Comparison of ENCODE assay signal across 22 cellular contexts in genomic region chr7:73437699-73438416, GRCh38. TPM values are rescaled to one million over a fixed set of nuclear protein-coding genes. Genes with fewer than 3 reads are reported as not detected.
DNase-seq lines count a peak whose midpoint lies in the region; ATAC-seq, FAIRE-seq and TF ChIP-seq lines count a peak whose summit lies in the region.
"Had no signal": no experiment of that assay in that cellular context is flagged by ENCODE, and none has a peak within 500 bp of the region (broad histone marks: within the 10 kb centered on the region; RNA-seq: fewer than 3 reads in every experiment).

No MANE protein-coding gene starts in this region.

- H3K14ac ChIP-seq in H1 (ENCODE audit: insufficient read length), result no peak overlapping the region

- H3K4ac ChIP-seq in H1 (replicated peaks; ENCODE audit: insufficient read length, low read depth, low read length), result no peak overlapping the region

- no peak overlapping the region for H3K4me3 ChIP-seq in H1 (ENCODE audit: extremely low read depth in 1 of 4, insufficient read depth in 2 of 4, low read depth in 3 of 4, low read length in 4 of 4)
- H3K4me3 ChIP-seq: gastroesophageal sphincter, left ventricle myocardium inferior, psoas muscle, upper lobe of left lung had no signal

- H3K18ac ChIP-seq in H1 (ENCODE audit: extremely low read depth, low read length), result no peak overlapping the region

- no peak overlapping the region for H2BK120ac ChIP-seq in H1 (replicated peaks; ENCODE audit: low read depth, low read length)

- no peak overlapping the region for H2BK12ac ChIP-seq in H1 (ENCODE audit: low read depth, low read length)

- no peaks in the 10 kb centered on the region for H3K27me3 Mint-ChIP-seq in osteocyte (ENCODE audit: unreplicated experiment)
- H3K27me3 Mint-ChIP-seq: naive thymus-derived CD8-positive, alpha-beta T cell had no signal

- no peak overlapping the region for H2BK15ac ChIP-seq in H1 (ENCODE audit: low read length)

- TF ChIP-seq RAD21 in H1 (IDR thresholded peaks at IDR 0.05 in 1 of 2, conservative IDR thresholded peaks at IDR 0.05 in 1 of 2; ENCODE audit: low read depth in 2 of 2, low read length in 2 of 2), result no peak

- H3K4me3 Mint-ChIP-seq in osteocyte (ENCODE audit: unreplicated experiment), result no peak overlapping the region
- H3K4me3 Mint-ChIP-seq: activated CD4-positive, alpha-beta T cell treated with anti-CD3 and anti-CD28 coated beads for 36 hours; naive thymus-derived CD8-positive, alpha-beta T cell had no signal

- POLR2A ChIA-PET in H1 (lab: Charles Lee; ENCODE audit: partially characterized antibody) (interaction anchor here (0.8 to 1.8 kb wide), 3 partner anchors 8 to 130 kb away, joined by 3 to 6 read pairs (median 3); partner anchors contain the start of gene NSUN5), GM10248 (lab: Yijun Ruan, JAX) (no interaction called here)

- no peak overlapping the region for H3K23ac ChIP-seq in H1 (ENCODE audit: insufficient read length)

- H3K23me2 ChIP-seq in H1 (ENCODE audit: low read depth, low read length), result peaks cover 3% of the 10 kb centered on the region; the same call in 1 of the 2 replicates

- no peak for TF ChIP-seq POLR2A in H1 (IDR thresholded peaks at IDR 0.05; ENCODE audit: control extremely low read depth in 1 of 2, low read depth in 2 of 2, low read length in 2 of 2)

- peaks cover 12 to 35% (median 17%) of the 10 kb centered on the region in 4 experiments; a peak in 7 of 8 replicates for H3K36me3 ChIP-seq in H1 (ENCODE audit: control insufficient read depth in 2 of 4, insufficient read depth in 4 of 4, low read length in 3 of 4)

- H3K27me3 ChIP-seq in H1 (replicated peaks in 1 of 4; ENCODE audit: control insufficient read depth in 3 of 4, extremely low read depth in 1 of 4, insufficient read depth in 3 of 4, low read length in 3 of 4), result peaks cover 9 to 20% (median 18%) of the 10 kb centered on the region in 4 experiments

- 0 out of 2 replicates have a peak overlapping the region, but pooled peaks have one; percentile 9 for H3K27ac ChIP-seq in H1 (ENCODE audit: low read depth, low read length)
- H3K27ac ChIP-seq: gastroesophageal sphincter, left ventricle myocardium inferior, upper lobe of left lung had no signal

- no peak overlapping the region for H2BK20ac ChIP-seq in H1 (ENCODE audit: low read length)

- peaks cover 0 to 12% of the 10 kb centered on the region in 2 experiments; a peak in 2 of 4 replicates for H3K9me3 ChIP-seq in H1 (ENCODE audit: insufficient read depth in 2 of 2, low read depth in 1 of 2, low read length in 1 of 2)
- H3K9me3 ChIP-seq: psoas muscle had no signal

- no peak overlapping the region for H2BK5ac ChIP-seq in H1 (ENCODE audit: low read depth, low read length)

- H3K27ac Mint-ChIP-seq in osteocyte (ENCODE audit: unreplicated experiment), result peak overlapping the region; percentile 47
- H3K27ac Mint-ChIP-seq: activated CD4-positive, alpha-beta T cell treated with anti-CD3 and anti-CD28 coated beads for 36 hours had no signal

- no peak for ATAC-seq in HG03175 (IDR thresholded peaks at IDR 0.05; ENCODE audit: unreplicated experiment)
- ATAC-seq in GM19397 (IDR thresholded peaks at IDR 0.05; ENCODE audit: unreplicated experiment), result no peak
- ATAC-seq: activated CD4-positive, alpha-beta T cell treated with anti-CD3 and anti-CD28 coated beads for 36 hours; gastroesophageal sphincter; naive thymus-derived CD8-positive, alpha-beta T cell had no signal

- H3K56ac ChIP-seq in H1 (replicated peaks; ENCODE audit: insufficient read length, low read depth, low read length), result no peak overlapping the region

- peaks cover 24% of the 10 kb centered on the region for H3K4me1 Mint-ChIP-seq in osteocyte (ENCODE audit: unreplicated experiment)
- H3K4me1 Mint-ChIP-seq: activated CD4-positive, alpha-beta T cell treated with anti-CD3 and anti-CD28 coated beads for 36 hours had no signal

- FAIRE-seq in H1 (lab: Jason Lieb, UNC), result no peak

- H3K4me2 ChIP-seq in H1 (ENCODE audit: insufficient read depth in 1 of 2, low read depth in 2 of 2, low read length in 2 of 2), result no peak overlapping the region

- H3K79me1 ChIP-seq in H1 (ENCODE audit: low read depth, low read length), result no peaks in the 10 kb centered on the region

- H3K36me3 Mint-ChIP-seq in osteocyte (ENCODE audit: unreplicated experiment), result peaks cover 18% of the 10 kb centered on the region

- TF ChIP-seq CTCF in H1 (IDR thresholded peaks at IDR 0.05; ENCODE audit: control extremely low read depth in 1 of 3, insufficient read depth in 1 of 3, low read depth in 1 of 3, low read length in 3 of 3) (no peak), osteocyte (IDR thresholded peaks at IDR 0.05) (no peak), GM10248 (IDR thresholded peaks at IDR 0.05; ENCODE audit: control extremely low read depth, extremely low read depth, low read depth, missing control alignments) (no peak)

- H4K20me1 ChIP-seq in H1 (replicated peaks in 1 of 2; ENCODE audit: control insufficient read depth in 1 of 2, insufficient read depth in 2 of 2, low read length in 2 of 2), result peaks cover 5 to 8% of the 10 kb centered on the region in 2 experiments

- H4K5ac ChIP-seq in H1 (ENCODE audit: insufficient read length, low read depth, low read length), result no peak overlapping the region

- peaks cover 0 to 5% (median 2%) of the 10 kb centered on the region in 4 experiments; a peak in 5 of 7 replicates for H3K4me1 ChIP-seq in H1 (replicated peaks in 1 of 4; ENCODE audit: control insufficient read depth in 3 of 4, insufficient read depth in 4 of 4, low read length in 3 of 4)

- H4K91ac ChIP-seq in H1 (replicated peaks; ENCODE audit: insufficient read length, low read length), result no peak overlapping the region

- H4K8ac ChIP-seq in H1 (ENCODE audit: extremely low read depth, insufficient read depth, low read length), result peak overlapping the region; percentile 38; the same call in 1 of the 2 replicates

- H2AK5ac ChIP-seq in H1 (ENCODE audit: low read depth, low read length), result no peak overlapping the region

- no peak for TF ChIP-seq EP300 in H1 (IDR thresholded peaks at IDR 0.05; ENCODE audit: borderline replicate concordance in 1 of 2, low read depth in 2 of 2, low read length in 2 of 2)

- CTCF ChIA-PET in H1 (lab: Charles Lee; ENCODE audit: partially characterized antibody) (interaction anchor here (0.8 to 5.1 kb wide), 4 partner anchors 11 to 114 kb away, joined by 3 to 24 read pairs (median 6); no protein-coding TSS in a partner anchor), GM10248 (lab: Yijun Ruan, JAX) (interaction anchor here (1.1 to 1.5 kb wide), 2 partner anchors 7 to 11 kb away, joined by 3 to 5 read pairs; no protein-coding TSS in a partner anchor)

- no peak overlapping the region for H3K9ac ChIP-seq in H1 (replicated peaks in 1 of 4; ENCODE audit: extremely low read depth in 1 of 4, low read depth in 3 of 4, low read length in 3 of 4)

- WGBS in H1 (ENCODE audit: extremely low coverage in 1 of 2, insufficient coverage in 1 of 2, insufficient read length in 1 of 2, insufficient replicate concordance in 2 of 2, low coverage in 1 of 2, low lambda C conversion rate in 2 of 2, missing lambda C conversion rate in 1 of 2), 2 experiments, result 84% methylated on average over 14 of the region's 14 CpGs; no CpG with 5 or more reads in 1 of the 2 experiments

- H3K9me3 Mint-ChIP-seq in osteocyte (ENCODE audit: unreplicated experiment), result no peaks in the 10 kb centered on the region
- H3K9me3 Mint-ChIP-seq: naive thymus-derived CD8-positive, alpha-beta T cell had no signal

- no peaks in the 10 kb centered on the region for H3K79me2 ChIP-seq in H1 (ENCODE audit: control insufficient read depth in 1 of 2, insufficient read depth in 2 of 2, low read length in 2 of 2)

- H2AFZ ChIP-seq in H1 (ENCODE audit: low read length), result no peak overlapping the region

- peak; percentile 62 for DNase-seq in DMS 273 (lab: John Stamatoyannopoulos, UW; ENCODE audit: unreplicated experiment)
- DNase-seq in DMS 273 treated with DMSO at 0.1 percent for 48 hours (lab: John Stamatoyannopoulos, UW), result no peak
- DNase-seq in NCI-H69 (lab: John Stamatoyannopoulos, UW), result peak; percentile 77
- DNase-seq in H1 (ENCODE audit: low read depth in 1 of 2, low spot score in 2 of 2), result peak in 1 of 2 experiments; percentile 50
- no peak for DNase-seq in osteocyte (ENCODE audit: extremely low spot score, unreplicated experiment)
- no peak for DNase-seq in GM10248 (ENCODE audit: extremely low spot score)
- DNase-seq: 8988T; activated CD4-positive, alpha-beta T cell treated with anti-CD3 and anti-CD28 coated beads for 36 hours; activated naive CD4-positive, alpha-beta T cell; C1 segment of cervical spinal cord; cortex of kidney; left ventricle myocardium inferior; MM.1S; naive thymus-derived CD8-positive, alpha-beta T cell; NCI-H187; NCI-H510A treated with DMSO at 0.1 percent for 48 hours; psoas muscle; stimulated activated naive CD4-positive, alpha-beta T cell treated with Interleukin-2 at 50 U/mL for 16 hours had no signal

TF ChIP-seq in H1, 55 proteins besides CTCF, POLR2A, EP300 and RAD21:
- TF ChIP-seq BCL11A (IDR thresholded peaks at IDR 0.05; ENCODE audit: low read depth in 2 of 2, low read length in 2 of 2), result no peak
- no peak for TF ChIP-seq TAF1 (IDR thresholded peaks at IDR 0.05; ENCODE audit: low read depth, low read length)
- no peak for TF ChIP-seq HDAC6 (IDR thresholded peaks at IDR 0.05; ENCODE audit: low read depth, low read length)
- TF ChIP-seq BRCA1 (IDR thresholded peaks at IDR 0.05; ENCODE audit: low read depth, low read length), result no peak
- TF ChIP-seq YY1 (IDR thresholded peaks at IDR 0.05; ENCODE audit: low read depth, low read length), result no peak
- TF ChIP-seq MAFK (IDR thresholded peaks at IDR 0.05; ENCODE audit: low read depth, low read length), result no peak

RNA-seq across cellular contexts. Expression of gene FZD9, which starts 4.3 kb away (rescaled TPM):
- 3.2 and 3.5 TPM in 2 replicates for total RNA-seq in H1 (2021; fragmentation: NEBNext Ultra II Directional; extraction: Animal tissue kit (Norgen Biotek cat#: 25700))
- polyA plus RNA-seq in H1 (2011; rRNA removed), result 4.7 and 6.7 TPM in 2 replicates
- 4.3 TPM for polyA plus RNA-seq in H1 (2011; cell fraction: cytosol; rRNA removed)
- 4.8 TPM for polyA plus RNA-seq in H1 (2011; cell fraction: nucleus; rRNA removed)
- polyA plus RNA-seq in H1 (2012, experiment 1 of 2), result 1.6 to 3.3 TPM (median 3.1 TPM) in 4 replicates
- polyA plus RNA-seq in H1 (2012, experiment 2 of 2), result 2.7 TPM
- polyA plus RNA-seq in H1 (2013, experiment 1 of 2), result 3.4 TPM
- polyA plus RNA-seq in H1 (2013, experiment 2 of 2), result 3.3 TPM
- 1.4 and 1.5 TPM in 2 replicates for polyA minus RNA-seq in H1 (2011; rRNA and poly(A)+ RNA removed)
- polyA minus RNA-seq in H1 (2011; cell fraction: cytosol; rRNA and poly(A)+ RNA removed), result 5.6 TPM
- polyA minus RNA-seq in H1 (2011; cell fraction: nucleus; rRNA and poly(A)+ RNA removed), result 7.9 TPM
- total RNA-seq in osteocyte, result 1.8 and 1.9 TPM in 2 replicates

Comparison
In these comparisons a context has a peak if more than half of its experiments do, and no peak if none do; other contexts are left out.
1. DNase-seq: peak in DMS 273 (single experiment) and NCI-H69 (single experiment); none in DMS 273 treated with DMSO at 0.1 percent for 48 hours (single experiment), osteocyte (single experiment) and GM10248 (single experiment).